In genomic region chr5:82347213-82347947, GRCh38 we compare ENCODE assay signal across 9 cellular contexts.
A peak's percentile ranks its signal among the peaks of the same experiment; 100 is the strongest.
DNase-seq lines count a peak whose midpoint lies in the region; ATAC-seq and TF ChIP-seq lines count a peak whose summit lies in the region.
"Had no signal": no experiment of that assay in that cellular context is flagged by ENCODE, and none has a peak within 500 bp of the region (broad histone marks: within the 10 kb centered on the region; RNA-seq: fewer than 3 reads in every experiment).

No MANE protein-coding gene starts in this region.

- H3K4me3 ChIP-seq in lower leg skin (ENCODE audit: low read depth, poor library complexity, severe bottlenecking) (no peak overlapping the region), tibial nerve (no peak overlapping the region)

- ATAC-seq in activated CD4-positive, alpha-beta T cell treated with anti-CD3 and anti-CD28 coated beads for 36 hours: peak; percentile 70

- H3K4me1 Mint-ChIP-seq in activated CD4-positive, alpha-beta T cell treated with anti-CD3 and anti-CD28 coated beads for 36 hours: peaks cover 7% of the 10 kb centered on the region

- CTCF ChIA-PET in activated CD4-positive, alpha-beta T cell treated with anti-CD3 and anti-CD28 coated beads for 36 hours (lab: Charles Lee): interaction anchor here (0.6 to 1.2 kb wide), 4 partner anchors 18 to 1083 kb away, joined by 3 read pairs; no protein-coding TSS in a partner anchor

- WGBS in lower leg skin, 2 donors: 68 to 76% methylated on average over 12 of the region's 12 CpGs
- 21 to 23% methylated on average over 12 of the region's 12 CpGs for WGBS in tibial nerve, 2 donors

- no peaks in the 10 kb centered on the region for H3K9me3 ChIP-seq in tibial nerve

- intact Hi-C loops in activated CD4-positive, alpha-beta T cell treated with anti-CD3 and anti-CD28 coated beads for 36 hours (cut with DNase I, micrococcal nuclease): no loop called here
- intact Hi-C loops in lower leg skin (cut with DNase I; ENCODE audit: low total_unique reads): loop anchor here (5.0 kb wide), 1 partner anchor 1215 kb away; no protein-coding TSS in a partner anchor

- POLR2A ChIA-PET in activated CD4-positive, alpha-beta T cell treated with anti-CD3 and anti-CD28 coated beads for 36 hours (lab: Charles Lee): interaction anchor here (0.6 kb wide), 1 partner anchor 247 kb away, joined by 3 read pairs; no protein-coding TSS in a partner anchor

- H3K27ac ChIP-seq in caudate nucleus (ENCODE audit: low read depth, low read length) (peak overlapping the region; percentile 90), tibial nerve (peak overlapping the region; percentile 58 to 86 (median 71))

- H3K27ac Mint-ChIP-seq in activated CD4-positive, alpha-beta T cell treated with anti-CD3 and anti-CD28 coated beads for 36 hours: no peak overlapping the region

- no peaks in the 10 kb centered on the region for H3K36me3 ChIP-seq in tibial nerve

- H3K4me1 ChIP-seq in tibial nerve: peaks cover 0 to 53% (median 13%) of the 10 kb centered on the region in 4 donors

- H3K36me3 Mint-ChIP-seq in activated CD4-positive, alpha-beta T cell treated with anti-CD3 and anti-CD28 coated beads for 36 hours (ENCODE audit: low read depth): no peaks in the 10 kb centered on the region
- H3K36me3 Mint-ChIP-seq: natural killer cell treated with Interleukin-12 subunit alpha and Interleukin-12 subunit beta and Interleukin-15 and Interleukin-18, amount 100 ng/mL, for 72 hours had no signal

- TF ChIP-seq POLR2A in lower leg skin (IDR thresholded peaks at IDR 0.05): no peak
- no peak for TF ChIP-seq POLR2A in tibial nerve (IDR thresholded peaks at IDR 0.05)

- peaks cover 9% of the 10 kb centered on the region for H3K27me3 Mint-ChIP-seq in activated CD4-positive, alpha-beta T cell treated with anti-CD3 and anti-CD28 coated beads for 36 hours
- H3K27me3 Mint-ChIP-seq: natural killer cell treated with Interleukin-12 subunit alpha and Interleukin-12 subunit beta and Interleukin-15 and Interleukin-18, amount 100 ng/mL, for 72 hours had no signal

- H3K27me3 ChIP-seq in tibial nerve: no peaks in the 10 kb centered on the region

- TF ChIP-seq CTCF in lower leg skin (IDR thresholded peaks at IDR 0.05): no peak
- no peak for TF ChIP-seq CTCF in tibial nerve (IDR thresholded peaks at IDR 0.05)

- H3K4me3 Mint-ChIP-seq in activated CD4-positive, alpha-beta T cell treated with anti-CD3 and anti-CD28 coated beads for 36 hours: no peak overlapping the region
- H3K4me3 Mint-ChIP-seq: natural killer cell treated with Interleukin-12 subunit alpha and Interleukin-12 subunit beta and Interleukin-15 and Interleukin-18, amount 100 ng/mL, for 72 hours had no signal

- H3K9me3 Mint-ChIP-seq in activated CD4-positive, alpha-beta T cell treated with anti-CD3 and anti-CD28 coated beads for 36 hours (ENCODE audit: low read depth): no peaks in the 10 kb centered on the region
- H3K9me3 Mint-ChIP-seq: natural killer cell treated with Interleukin-12 subunit alpha and Interleukin-12 subunit beta and Interleukin-15 and Interleukin-18, amount 100 ng/mL, for 72 hours had no signal

- DNase-seq in activated CD4-positive, alpha-beta T cell treated with anti-CD3 and anti-CD28 coated beads for 36 hours: peak; percentile 24
- no peak for DNase-seq in activated CD4-positive, alpha-beta T cell treated with anti-CD3 and anti-CD28 coated beads, Interleukin-2, amount 50 U/mL, for 1 hour
- DNase-seq in caudate nucleus (lab: John Stamatoyannopoulos, UW) (peak in 50 of 61 donors; percentile 7 to 77 (median 37)), lower leg skin (ENCODE audit: low spot score in 2 of 2) (peak; percentile 34 to 85), tibial nerve (ENCODE audit: low spot score in 2 of 2) (no peak), activated gamma-delta T cell treated with Interleukin-2 at 50 U/mL for 16 hours (no peak), NCI-H1105 (lab: John Stamatoyannopoulos, UW) (no peak), HT-29 (ENCODE audit: low spot score) (no peak)

- TF ChIP-seq EP300 in tibial nerve (IDR thresholded peaks at IDR 0.05): no peak

Comparison
In these comparisons a context has a peak if more than half of its experiments do, and no peak if none do; other contexts are left out.
1. DNase-seq: peak in activated CD4-positive, alpha-beta T cell treated with anti-CD3 and anti-CD28 coated beads for 36 hours (single experiment), caudate nucleus (50 of 61) and lower leg skin (2 of 2); none in activated CD4-positive, alpha-beta T cell treated with anti-CD3 and anti-CD28 coated beads, Interleukin-2, amount 50 U/mL, for 1 hour (single experiment), tibial nerve (0 of 2), activated gamma-delta T cell treated with Interleukin-2 at 50 U/mL for 16 hours (single experiment), NCI-H1105 (single experiment) and HT-29 (single experiment).